In genomic region chr22:48937032-48937639, GRCh38 we compare ENCODE assay signal across 14 cellular contexts.
DNase-seq lines count a peak whose midpoint lies in the region; ATAC-seq and TF ChIP-seq lines count a peak whose summit lies in the region.
"Had no signal": no experiment of that assay in that cellular context is flagged by ENCODE, and none has a peak within 500 bp of the region (broad histone marks: within the 10 kb centered on the region; RNA-seq: fewer than 3 reads in every experiment).

No MANE protein-coding gene starts in this region.

- ATAC-seq in sciatic nerve = no peak
- ATAC-seq: A549, HCT116 had no signal

- no peaks in the 10 kb centered on the region for H3K9me3 ChIP-seq in vagina

- intact Hi-C loops in sciatic nerve (cut with DNase I) = no loop called here
- intact Hi-C loops in vagina (cut with DNase I) = no loop called here

- no peaks in the 10 kb centered on the region for H3K4me1 ChIP-seq in vagina
- H3K4me1 ChIP-seq: A549 had no signal

- no peaks in the 10 kb centered on the region for H3K27me3 ChIP-seq in vagina

- TF ChIP-seq CTCF in coronary artery (IDR thresholded peaks at IDR 0.05) = no peak
- no peak for TF ChIP-seq CTCF in vagina (IDR thresholded peaks at IDR 0.05)

- H3K4me3 ChIP-seq in coronary artery = no peak overlapping the region
- no peak overlapping the region for H3K4me3 ChIP-seq in vagina
- H3K4me3 ChIP-seq: A549 had no signal

- H3K27ac ChIP-seq in coronary artery (no peak overlapping the region), vagina (no peak overlapping the region)
- H3K27ac ChIP-seq: A549, RWPE1 had no signal

- DNase-seq in activated CD8-positive, alpha-beta memory T cell treated with anti-CD3 and anti-CD28 coated beads, Interleukin-2, amount 50 U/mL, for 48 hours = peak; percentile 15
- DNase-seq in activated CD8-positive, alpha-beta memory T cell treated with anti-CD3 and anti-CD28 coated beads, Interleukin-2, amount 50 U/mL, for 4 hours = no peak
- DNase-seq in coronary artery (ENCODE audit: low spot score) = peak; percentile 35
- peak; percentile 15 for DNase-seq in sciatic nerve (ENCODE audit: low spot score)
- DNase-seq in vagina (ENCODE audit: extremely low spot score in 2 of 2) = peak; percentile 72 to 82
- DNase-seq in stimulated activated naive CD4-positive, alpha-beta T cell treated with Interleukin-2 at 50 U/mL for 16 hours (lab: John Stamatoyannopoulos, UW) = no peak
- no peak for DNase-seq in NCI-H2107 (lab: John Stamatoyannopoulos, UW)
- DNase-seq: DMS79 treated with DMSO at 0.1 percent for 48 hours, NCI-H1417 treated with DMSO at 0.1 percent for 48 hours, NCI-H2029 treated with DMSO at 0.1 percent for 48 hours, NCI-H2227 treated with DMSO at 0.1 percent for 48 hours had no signal

- TF ChIP-seq POLR2A in vagina (IDR thresholded peaks at IDR 0.05) = no peak

- no peaks in the 10 kb centered on the region for H3K36me3 ChIP-seq in vagina

Comparison
In these comparisons a context has a peak if more than half of its experiments do, and no peak if none do; other contexts are left out.
1. DNase-seq: peak in activated CD8-positive, alpha-beta memory T cell treated with anti-CD3 and anti-CD28 coated beads, Interleukin-2, amount 50 U/mL, for 48 hours (single experiment), coronary artery (single experiment), sciatic nerve (single experiment) and vagina (2 of 2); none in activated CD8-positive, alpha-beta memory T cell treated with anti-CD3 and anti-CD28 coated beads, Interleukin-2, amount 50 U/mL, for 4 hours (single experiment), stimulated activated naive CD4-positive, alpha-beta T cell treated with Interleukin-2 at 50 U/mL for 16 hours (single experiment) and NCI-H2107 (single experiment).